1 cellular context compared by ENCODE assay signal in the genomic region with DNA sequence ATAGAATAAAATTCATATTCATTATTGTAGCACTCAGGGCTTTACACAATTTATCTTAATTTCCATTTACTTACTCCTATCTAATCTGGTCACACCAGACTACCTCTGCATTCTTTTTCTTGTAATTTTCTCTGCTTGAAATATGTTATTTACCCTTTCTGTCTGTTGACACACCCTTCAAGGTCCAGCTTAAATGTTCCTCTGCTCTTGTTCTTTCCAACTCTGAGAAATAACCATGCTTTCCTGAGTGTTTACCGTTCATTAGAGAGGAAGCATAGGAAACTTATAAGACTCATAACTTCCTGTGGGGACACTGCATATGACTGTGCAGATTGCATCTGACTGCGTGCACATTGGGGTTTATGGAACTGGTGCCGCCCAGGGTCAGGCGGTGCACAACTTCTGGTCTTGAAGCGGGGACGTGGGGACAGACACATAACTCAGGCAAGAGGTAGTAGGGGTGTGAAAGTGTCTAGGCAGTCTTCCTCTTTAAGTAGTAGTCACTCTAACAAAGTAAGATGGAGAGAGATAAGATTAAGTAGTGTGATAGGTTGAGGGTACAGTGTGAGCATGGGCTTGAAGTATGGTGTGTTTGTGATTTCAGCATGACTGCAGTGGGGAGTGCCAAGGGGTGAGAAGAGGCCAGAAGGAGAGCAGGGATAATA.
TF ChIP-seq lines count a peak whose summit lies in the region.

No MANE protein-coding gene starts in this region.

TF ChIP-seq in K562, 482 proteins besides CTCF, POLR2A, EP300 and RAD21 (continued from another document and continues in another):
- TF ChIP-seq, protein P1, sequence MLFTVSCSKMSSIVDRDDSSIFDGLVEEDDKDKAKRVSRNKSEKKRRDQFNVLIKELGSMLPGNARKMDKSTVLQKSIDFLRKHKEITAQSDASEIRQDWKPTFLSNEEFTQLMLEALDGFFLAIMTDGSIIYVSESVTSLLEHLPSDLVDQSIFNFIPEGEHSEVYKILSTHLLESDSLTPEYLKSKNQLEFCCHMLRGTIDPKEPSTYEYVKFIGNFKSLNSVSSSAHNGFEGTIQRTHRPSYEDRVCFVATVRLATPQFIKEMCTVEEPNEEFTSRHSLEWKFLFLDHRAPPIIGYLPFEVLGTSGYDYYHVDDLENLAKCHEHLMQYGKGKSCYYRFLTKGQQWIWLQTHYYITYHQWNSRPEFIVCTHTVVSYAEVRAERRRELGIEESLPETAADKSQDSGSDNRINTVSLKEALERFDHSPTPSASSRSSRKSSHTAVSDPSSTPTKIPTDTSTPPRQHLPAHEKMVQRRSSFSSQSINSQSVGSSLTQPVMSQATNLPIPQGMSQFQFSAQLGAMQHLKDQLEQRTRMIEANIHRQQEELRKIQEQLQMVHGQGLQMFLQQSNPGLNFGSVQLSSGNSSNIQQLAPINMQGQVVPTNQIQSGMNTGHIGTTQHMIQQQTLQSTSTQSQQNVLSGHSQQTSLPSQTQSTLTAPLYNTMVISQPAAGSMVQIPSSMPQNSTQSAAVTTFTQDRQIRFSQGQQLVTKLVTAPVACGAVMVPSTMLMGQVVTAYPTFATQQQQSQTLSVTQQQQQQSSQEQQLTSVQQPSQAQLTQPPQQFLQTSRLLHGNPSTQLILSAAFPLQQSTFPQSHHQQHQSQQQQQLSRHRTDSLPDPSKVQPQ (CRISPR knock-in tag; IDR thresholded peaks at IDR 0.05; ENCODE audit: borderline replicate concordance) = no peak
- peak; percentile 91 for TF ChIP-seq ARID1B (IDR thresholded peaks at IDR 0.05)
- TF ChIP-seq, protein P2, sequence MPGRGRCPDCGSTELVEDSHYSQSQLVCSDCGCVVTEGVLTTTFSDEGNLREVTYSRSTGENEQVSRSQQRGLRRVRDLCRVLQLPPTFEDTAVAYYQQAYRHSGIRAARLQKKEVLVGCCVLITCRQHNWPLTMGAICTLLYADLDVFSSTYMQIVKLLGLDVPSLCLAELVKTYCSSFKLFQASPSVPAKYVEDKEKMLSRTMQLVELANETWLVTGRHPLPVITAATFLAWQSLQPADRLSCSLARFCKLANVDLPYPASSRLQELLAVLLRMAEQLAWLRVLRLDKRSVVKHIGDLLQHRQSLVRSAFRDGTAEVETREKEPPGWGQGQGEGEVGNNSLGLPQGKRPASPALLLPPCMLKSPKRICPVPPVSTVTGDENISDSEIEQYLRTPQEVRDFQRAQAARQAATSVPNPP (IDR thresholded peaks at IDR 0.05; ENCODE audit: borderline replicate concordance, insufficient read depth, insufficient read length) = no peak
- TF ChIP-seq DEAF1 (CRISPR knock-in tag; IDR thresholded peaks at IDR 0.05) = no peak
- TF ChIP-seq PATZ1 (CRISPR knock-in tag; IDR thresholded peaks at IDR 0.05; ENCODE audit: borderline replicate concordance) = no peak
- no peak for TF ChIP-seq TFE3 (CRISPR knock-in tag; IDR thresholded peaks at IDR 0.05)
- TF ChIP-seq ZNF449 (CRISPR knock-in tag; IDR thresholded peaks at IDR 0.05) = no peak
- TF ChIP-seq CBFA2T3 (IDR thresholded peaks at IDR 0.05) = peak; percentile 83
- no peak for TF ChIP-seq LARP7 (IDR thresholded peaks at IDR 0.05)
- peak; percentile 71 for TF ChIP-seq NCOR1 (IDR thresholded peaks at IDR 0.05)
- peak; percentile 78 for TF ChIP-seq NFE2 (IDR thresholded peaks at IDR 0.05; ENCODE audit: low read depth)
- no peak for TF ChIP-seq NUFIP1 (IDR thresholded peaks at IDR 0.05; ENCODE audit: partially characterized antibody)
- TF ChIP-seq ZBTB1 (CRISPR knock-in tag; IDR thresholded peaks at IDR 0.05; ENCODE audit: borderline replicate concordance, low read depth) = no peak
- no peak for TF ChIP-seq CEBPG (CRISPR knock-in tag; IDR thresholded peaks at IDR 0.05)
- no peak for TF ChIP-seq CEBPG (tag; conservative IDR thresholded peaks at IDR 0.05 in 1 of 2, IDR thresholded peaks at IDR 0.05 in 1 of 2)
- no peak for TF ChIP-seq YY1 (IDR thresholded peaks at IDR 0.05; ENCODE audit: borderline replicate concordance in 1 of 3, control insufficient read depth in 1 of 3, extremely low read depth in 1 of 3, insufficient read depth in 3 of 3, insufficient read length in 1 of 3, insufficient replicate concordance in 2 of 3, low read depth in 1 of 3, low read length in 2 of 3)
- TF ChIP-seq RBM17 (IDR thresholded peaks at IDR 0.05; ENCODE audit: borderline replicate concordance, low read depth, low read length) = no peak
- no peak for TF ChIP-seq ZSCAN29 (IDR thresholded peaks at IDR 0.05)
- TF ChIP-seq L3MBTL2 (IDR thresholded peaks at IDR 0.05) = 0 out of 2 replicates have a peak, but pooled peaks have one; percentile 38
- no peak for TF ChIP-seq MIER1 (IDR thresholded peaks at IDR 0.05; ENCODE audit: low read depth)
- TF ChIP-seq ZC3H11A (IDR thresholded peaks at IDR 0.05; ENCODE audit: low read depth, low read length) = no peak
- no peak for TF ChIP-seq CEBPB (tag; IDR thresholded peaks at IDR 0.05)
- no peak for TF ChIP-seq GTF2F1 (IDR thresholded peaks at IDR 0.05; ENCODE audit: low read depth, low read length)
- no peak for TF ChIP-seq POLR2AphosphoS2 (IDR thresholded peaks at IDR 0.05; ENCODE audit: low read length)
- peak; percentile 81 for TF ChIP-seq TCF3 (CRISPR knock-in tag; IDR thresholded peaks at IDR 0.05)
- TF ChIP-seq ATF1 (CRISPR knock-in tag; IDR thresholded peaks at IDR 0.05) = no peak
- TF ChIP-seq ATF1 (tag; IDR thresholded peaks at IDR 0.05) = no peak
- no peak for TF ChIP-seq RREB1 (CRISPR knock-in tag; IDR thresholded peaks at IDR 0.05)
- TF ChIP-seq BRCA1 (IDR thresholded peaks at IDR 0.05) = no peak
- TF ChIP-seq BRCA1 (CRISPR knock-in tag; IDR thresholded peaks at IDR 0.05) = no peak
- TF ChIP-seq SMARCC2 (IDR thresholded peaks at IDR 0.05; ENCODE audit: low read depth) = peak; percentile 72
- TF ChIP-seq ZNF609 (CRISPR knock-in tag; IDR thresholded peaks at IDR 0.05; ENCODE audit: borderline replicate concordance) = no peak
